ENCODE assay signal across 15 cellular contexts in genomic region chr5:172550996-172551395, GRCh38.
DNase-seq lines count a peak whose midpoint lies in the region; ATAC-seq and TF ChIP-seq lines count a peak whose summit lies in the region.
"Had no signal": no experiment of that assay in that cellular context is flagged by ENCODE, and none has a peak within 500 bp of the region (broad histone marks: within the 10 kb centered on the region; RNA-seq: fewer than 3 reads in every experiment).

No MANE protein-coding gene starts in this region.

- peak overlapping the region in 4 of 11 experiments; percentile 17 to 41 (median 30); a peak in 5 of 22 replicates for H3K27ac ChIP-seq in BLaER1 treated with 17β-estradiol and CSF1 and Interleukin-3, amounts not matched to agents 10 nM and 100 nM
- H3K27ac ChIP-seq in RWPE2 (ENCODE audit: poor library complexity, severe bottlenecking) (no peak overlapping the region), upper lobe of right lung (no peak overlapping the region), H9 (ENCODE audit: insufficient read length, low read depth, low read length) (no peak overlapping the region)
- H3K27ac ChIP-seq: HL-60 had no signal

- no peak overlapping the region for H3K56ac ChIP-seq in H9 (ENCODE audit: insufficient read length, low read depth, low read length)

- H4K8ac ChIP-seq in H9 (replicated peaks; ENCODE audit: insufficient read length, low read depth, low read length): no peak overlapping the region

- no peak overlapping the region for H3K4ac ChIP-seq in H9 (ENCODE audit: low read depth, low read length)

- H2AFZ ChIP-seq in H9 (ENCODE audit: low read length): no peak overlapping the region

- H3K27ac Mint-ChIP-seq in nephron progenitor cell (peak overlapping the region; percentile 45), H9 (no peak overlapping the region; a peak in 1 of 7 replicates)

- H4K20me1 ChIP-seq in BLaER1 treated with 17β-estradiol and CSF1 and Interleukin-3, amounts not matched to agents 10 nM and 100 nM: no peaks in the 10 kb centered on the region
- no peaks in the 10 kb centered on the region for H4K20me1 ChIP-seq in H9 (ENCODE audit: control insufficient read depth, insufficient read depth, insufficient read length)

- H3K4me1 Mint-ChIP-seq in nephron progenitor cell: peaks cover 51% of the 10 kb centered on the region
- H3K4me1 Mint-ChIP-seq in H9: peaks cover 0 to 20% of the 10 kb centered on the region in 2 experiments; a peak in 3 of 4 replicates
- H3K4me1 Mint-ChIP-seq: CD8-positive, alpha-beta memory T cell had no signal

- intact Hi-C loops in upper lobe of right lung (cut with DNase I): no loop called here

- no peak overlapping the region for H2AK5ac ChIP-seq in H9 (ENCODE audit: insufficient read length, low read length)

- H3K27me3 Mint-ChIP-seq in nephron progenitor cell (ENCODE audit: low read depth, poor library complexity) (peaks cover 44% of the 10 kb centered on the region), H9 (ENCODE audit: low read depth) (peaks cover 19% of the 10 kb centered on the region)

- H2BK20ac ChIP-seq in H9 (ENCODE audit: low read depth, low read length, poor library complexity, severe bottlenecking): no peak overlapping the region

- H2BK12ac ChIP-seq in H9 (ENCODE audit: insufficient read length, low read depth, low read length): no peak overlapping the region

- H3K27me3 ChIP-seq in BLaER1 treated with 17β-estradiol and CSF1 and Interleukin-3, amounts not matched to agents 10 nM and 100 nM: no peaks in the 10 kb centered on the region
- H3K27me3 ChIP-seq in RWPE2 (ENCODE audit: insufficient read depth, poor library complexity, severe bottlenecking) (no peaks in the 10 kb centered on the region), upper lobe of right lung (no peaks in the 10 kb centered on the region), H9 (ENCODE audit: insufficient read depth, low read length) (no peaks in the 10 kb centered on the region)
- H3K27me3 ChIP-seq: BE2C had no signal

- no peak overlapping the region for H2BK120ac ChIP-seq in H9 (ENCODE audit: low read depth, low read length, poor library complexity, severe bottlenecking)

- no peak overlapping the region for H3K4me3 ChIP-seq in BLaER1 treated with 17β-estradiol and CSF1 and Interleukin-3, amounts not matched to agents 10 nM and 100 nM
- H3K4me3 ChIP-seq in RWPE2 (ENCODE audit: severe bottlenecking) (no peak overlapping the region), upper lobe of right lung (no peak overlapping the region)

- H4K5ac ChIP-seq in H9 (ENCODE audit: insufficient read length, low read depth, low read length): no peak overlapping the region

- no peaks in the 10 kb centered on the region for H3K79me2 ChIP-seq in H9 (ENCODE audit: insufficient read depth, low read length)

- H3K14ac ChIP-seq in H9 (ENCODE audit: insufficient read depth, low read length): no peak overlapping the region; the same call in 1 of the 2 replicates

- H3K4me1 ChIP-seq in BLaER1 treated with 17β-estradiol and CSF1 and Interleukin-3, amounts not matched to agents 10 nM and 100 nM: peaks cover 16 to 38% (median 34%) of the 10 kb centered on the region in 10 experiments
- H3K4me1 ChIP-seq in RWPE2 (ENCODE audit: insufficient read depth, poor library complexity, severe bottlenecking) (no peaks in the 10 kb centered on the region), upper lobe of right lung (no peaks in the 10 kb centered on the region), H9 (ENCODE audit: insufficient read depth, low read length) (no peaks in the 10 kb centered on the region)
- H3K4me1 ChIP-seq: Caco-2 had no signal

- no CpG with 5 or more reads among the region's 9 CpGs for WGBS in H9 (ENCODE audit: extremely low coverage, insufficient read length, low lambda C conversion rate)

- H3K18ac ChIP-seq in H9 (ENCODE audit: insufficient read length, low read depth, low read length): no peak overlapping the region

- H3K9me3 ChIP-seq in BLaER1 treated with 17β-estradiol and CSF1 and Interleukin-3, amounts not matched to agents 10 nM and 100 nM (replicated peaks in 1 of 11): no peaks in the 10 kb centered on the region
- H3K9me3 ChIP-seq in RWPE2 (ENCODE audit: severe bottlenecking) (no peaks in the 10 kb centered on the region), upper lobe of right lung (no peaks in the 10 kb centered on the region), H9 (ENCODE audit: control insufficient read depth, low read depth, low read length) (no peaks in the 10 kb centered on the region)
- H3K9me3 ChIP-seq: BE2C, Caco-2 had no signal

- H3K79me1 ChIP-seq in H9 (ENCODE audit: insufficient read depth, low read depth, low read length, poor library complexity, severe bottlenecking): no peaks in the 10 kb centered on the region

- ATAC-seq in RWPE2 (ENCODE audit: low read depth) (peak; percentile 28; the same call in 2 of the 3 replicates), upper lobe of right lung (no peak), GM21526 (IDR thresholded peaks at IDR 0.05; ENCODE audit: low FRiP score, unreplicated experiment) (no peak), SK-N-SH treated with all-trans-retinoic acid at 6 μM for 48 hours (no peak)

- DNase-seq in RWPE2 (ENCODE audit: low spot score) (peak; percentile 41), nephron progenitor cell (no peak), upper lobe of right lung (peak; percentile 50), H9 (no peak)
- DNase-seq: Caco-2; CD8-positive, alpha-beta memory T cell; DND-41; GF-D8; GOT3; HCEC 1CT had no signal

- no peaks in the 10 kb centered on the region for H3K36me3 ChIP-seq in BLaER1 treated with 17β-estradiol and CSF1 and Interleukin-3, amounts not matched to agents 10 nM and 100 nM
- H3K36me3 ChIP-seq in RWPE2 (ENCODE audit: low read depth) (no peaks in the 10 kb centered on the region), upper lobe of right lung (no peaks in the 10 kb centered on the region)
- H3K36me3 ChIP-seq: BE2C had no signal

- no peak overlapping the region for H2BK15ac ChIP-seq in H9 (ENCODE audit: low read depth, low read length)

- H3K4me2 ChIP-seq in BLaER1 treated with 17β-estradiol and CSF1 and Interleukin-3, amounts not matched to agents 10 nM and 100 nM: peak overlapping the region in 10 of 11 experiments; percentile 60 to 93 (median 78); a peak in 21 of 22 replicates
- H3K4me2 ChIP-seq in H9 (ENCODE audit: insufficient read depth, insufficient read length, low read length): no peak overlapping the region

- H4K91ac ChIP-seq in H9 (ENCODE audit: insufficient read length, low read depth, low read length): no peak overlapping the region

- H3K23me2 ChIP-seq in H9 (ENCODE audit: insufficient read length, low read depth, low read length, poor library complexity, severe bottlenecking): no peaks in the 10 kb centered on the region

- H3K9ac ChIP-seq in BLaER1 treated with 17β-estradiol and CSF1 and Interleukin-3, amounts not matched to agents 10 nM and 100 nM: no peak overlapping the region
- no peak overlapping the region for H3K9ac ChIP-seq in H9 (ENCODE audit: extremely low read depth, insufficient read length, low read length)

- H3K36me3 Mint-ChIP-seq in nephron progenitor cell (ENCODE audit: low read depth) (no peaks in the 10 kb centered on the region), H9 (ENCODE audit: insufficient read depth in 1 of 3, low read depth in 3 of 3) (peaks cover 0 to 2% (median 0%) of the 10 kb centered on the region in 3 experiments; a peak in 1 of 7 replicates)
- H3K36me3 Mint-ChIP-seq: CD8-positive, alpha-beta memory T cell had no signal

- no peak overlapping the region for H2BK5ac ChIP-seq in H9 (ENCODE audit: insufficient read length, low read length)

- no peak overlapping the region for H3K23ac ChIP-seq in H9 (ENCODE audit: insufficient read length, low read depth, low read length)

- H3K9me3 Mint-ChIP-seq in nephron progenitor cell (no peaks in the 10 kb centered on the region), H9 (peaks cover 0 to 3% of the 10 kb centered on the region in 2 experiments; a peak in 2 of 5 replicates)

- TF ChIP-seq CTCF in RWPE2 (IDR thresholded peaks at IDR 0.05; ENCODE audit: poor library complexity, severe bottlenecking) (no peak), nephron progenitor cell (IDR thresholded peaks at IDR 0.05) (no peak), upper lobe of right lung (IDR thresholded peaks at IDR 0.05) (no peak), H9 (conservative IDR thresholded peaks at IDR 0.05) (no peak)

- H3K4me3 Mint-ChIP-seq in nephron progenitor cell: no peak overlapping the region
- no peak overlapping the region for H3K4me3 Mint-ChIP-seq in H9
- H3K4me3 Mint-ChIP-seq: CD8-positive, alpha-beta memory T cell had no signal

- no peak overlapping the region for H3T11ph ChIP-seq in H9 (ENCODE audit: low read length)

TF ChIP-seq in SK-N-SH treated with all-trans-retinoic acid at 6 μM for 48 hours, 23 proteins besides CTCF, POLR2A, EP300 and RAD21:
- TF ChIP-seq ZFP3 (CRISPR knock-in tag; IDR thresholded peaks at IDR 0.05): no peak
- TF ChIP-seq ZNF565 (CRISPR knock-in tag; conservative IDR thresholded peaks at IDR 0.05; ENCODE audit: low read depth): no peak
- no peak for TF ChIP-seq ARNTL (CRISPR knock-in tag; IDR thresholded peaks at IDR 0.05; ENCODE audit: borderline replicate concordance, low read depth)

Comparison
In these comparisons a context has a peak if more than half of its experiments do, and no peak if none do; other contexts are left out.
1. DNase-seq: peak in RWPE2 (single experiment) and upper lobe of right lung (single experiment); none in nephron progenitor cell (single experiment) and H9 (single experiment).